ENCODE assay signal across 1 cellular context in genomic region chr22:40014661-40015255, GRCh38.
TF ChIP-seq lines count a peak whose summit lies in the region.

No MANE protein-coding gene starts in this region.

TF ChIP-seq in WTC11, 78 proteins besides CTCF, POLR2A, EP300 and RAD21 (continued from another document):
- TF ChIP-seq ZNF281 (CRISPR knock-in tag; IDR thresholded peaks at IDR 0.05) (no peak), ZNF416 (CRISPR knock-in tag; IDR thresholded peaks at IDR 0.05) (no peak), JUN (CRISPR knock-in tag; IDR thresholded peaks at IDR 0.05) (no peak)
